Comparison of ENCODE assay signal across 8 cellular contexts in genomic region chr7:91940572-91941341, GRCh38. TPM values are rescaled to one million over a fixed set of nuclear protein-coding genes. Genes with fewer than 3 reads are reported as not detected.
DNase-seq lines count a peak whose midpoint lies in the region; ATAC-seq and TF ChIP-seq lines count a peak whose summit lies in the region.

Gene AKAP9 (plus strand): TSS chr7:91940862. CDS start chr7:91941100, 238 bp downstream.

- 0% methylated on average over 59 of the region's 59 CpGs for WGBS in ectodermal cell, 2 experiments

- peak within 1 kb of the TSS; percentile 92 to 98 for H3K4me3 Mint-ChIP-seq in CD14-positive monocyte
- H3K4me3 Mint-ChIP-seq in activated CD8-positive, alpha-beta T cell treated with anti-CD3 and anti-CD28 coated beads for 36 hours = peak within 1 kb of the TSS; percentile 80

- H3K4me1 ChIP-seq in ectodermal cell (ENCODE audit: control insufficient read depth, insufficient read depth, low read length) = peaks cover 4% of the 10 kb centered on the region

- intact Hi-C loops in CD14-positive monocyte (cut with micrococcal nuclease) = no loop called here
- intact Hi-C loops in activated CD8-positive, alpha-beta T cell treated with anti-CD3 and anti-CD28 coated beads for 36 hours (cut with micrococcal nuclease) = no loop called here

- ATAC-seq in GM19328 (IDR thresholded peaks at IDR 0.05; ENCODE audit: unreplicated experiment) (peak; percentile 93), HG03469 (IDR thresholded peaks at IDR 0.05; ENCODE audit: unreplicated experiment) (peak; percentile 84)
- peak; percentile 93 for ATAC-seq in activated CD8-positive, alpha-beta T cell treated with anti-CD3 and anti-CD28 coated beads for 36 hours

- peaks cover 0 to 1% (median 0%) of the 10 kb centered on the region in 7 donors for H3K9me3 Mint-ChIP-seq in CD14-positive monocyte
- H3K9me3 Mint-ChIP-seq in activated CD8-positive, alpha-beta T cell treated with anti-CD3 and anti-CD28 coated beads for 36 hours = no peaks in the 10 kb centered on the region

- no peaks in the 10 kb centered on the region for H3K9me3 ChIP-seq in ectodermal cell (ENCODE audit: control insufficient read depth, low read length)

- H3K27ac ChIP-seq in ectodermal cell (ENCODE audit: insufficient read depth, low read depth, low read length, poor library complexity, severe bottlenecking) = peak within 1 kb of the TSS; percentile 94

- peak within 1 kb of the TSS; percentile 91 to 99 (median 97) for H3K27ac Mint-ChIP-seq in CD14-positive monocyte
- H3K27ac Mint-ChIP-seq in activated CD8-positive, alpha-beta T cell treated with anti-CD3 and anti-CD28 coated beads for 36 hours = peak within 1 kb of the TSS; percentile 95

- peak; percentile 78 for DNase-seq in CD14-positive monocyte (ENCODE audit: low spot score)
- peak; percentile 93 for DNase-seq in NCI-H748 (lab: John Stamatoyannopoulos, UW; ENCODE audit: unreplicated experiment)
- peak; percentile 94 for DNase-seq in activated CD8-positive, alpha-beta T cell treated with anti-CD3 and anti-CD28 coated beads for 36 hours
- DNase-seq in medulla oblongata (ENCODE audit: extremely low spot score) = peak; percentile 79
- peak; percentile 74 for DNase-seq in stimulated activated CD8-positive, alpha-beta memory T cell treated with anti-CD3 and anti-CD28 coated beads, Interleukin-12 subunit alpha, Interleukin-12 subunit beta, amount 100 ng/mL, for 1 hour (ENCODE audit: low read depth)

- no peaks in the 10 kb centered on the region for H3K36me3 Mint-ChIP-seq in CD14-positive monocyte
- H3K36me3 Mint-ChIP-seq in activated CD8-positive, alpha-beta T cell treated with anti-CD3 and anti-CD28 coated beads for 36 hours (ENCODE audit: low read depth) = no peaks in the 10 kb centered on the region

- CTCF ChIA-PET in activated CD8-positive, alpha-beta T cell treated with anti-CD3 and anti-CD28 coated beads for 36 hours (lab: Charles Lee) = interaction anchor here (0.7 to 3.8 kb wide), 5 partner anchors 13 to 194 kb away, joined by 3 to 19 read pairs (median 3); partner anchors contain the start of gene MTERF1

- no peaks in the 10 kb centered on the region for H3K27me3 ChIP-seq in ectodermal cell (ENCODE audit: control insufficient read depth, insufficient read depth, low read length, poor library complexity, severe bottlenecking)

- H3K4me3 ChIP-seq in ectodermal cell (ENCODE audit: insufficient read depth, low read depth, low read length) = peak within 1 kb of the TSS; percentile 85

- TF ChIP-seq CTCF in CD14-positive monocyte (IDR thresholded peaks at IDR 0.05) = no peak
- TF ChIP-seq CTCF in activated CD8-positive, alpha-beta T cell treated with anti-CD3 and anti-CD28 coated beads for 36 hours (IDR thresholded peaks at IDR 0.05) = no peak

- peaks cover 0 to 12% (median 2%) of the 10 kb centered on the region in 3 donors for H3K27me3 Mint-ChIP-seq in CD14-positive monocyte (ENCODE audit: low read depth in 3 of 3)
- no peaks in the 10 kb centered on the region for H3K27me3 Mint-ChIP-seq in activated CD8-positive, alpha-beta T cell treated with anti-CD3 and anti-CD28 coated beads for 36 hours

- H3K4me1 Mint-ChIP-seq in CD14-positive monocyte = peaks cover 36% of the 10 kb centered on the region
- peaks cover 32% of the 10 kb centered on the region for H3K4me1 Mint-ChIP-seq in activated CD8-positive, alpha-beta T cell treated with anti-CD3 and anti-CD28 coated beads for 36 hours (ENCODE audit: low read depth)

- no peaks in the 10 kb centered on the region for H3K36me3 ChIP-seq in ectodermal cell (ENCODE audit: control insufficient read depth, insufficient read depth, low read length)

- POLR2A ChIA-PET in activated CD8-positive, alpha-beta T cell treated with anti-CD3 and anti-CD28 coated beads for 36 hours (lab: Charles Lee) = interaction anchor here (0.7 to 2.0 kb wide), 9 partner anchors 9 to 851 kb away, joined by 3 to 7 read pairs (median 4); partner anchors contain the start of genes CYP51A1 and GATAD1

RNA-seq across cellular contexts. Expression of gene AKAP9, which starts in this region (rescaled TPM):
- polyA plus RNA-seq in CD14-positive monocyte = 1 to 10 TPM; 1.5 to 7.3 TPM
- 10 to 100 TPM; 24.8 to 28.4 TPM for total RNA-seq in activated CD8-positive, alpha-beta T cell treated with anti-CD3 and anti-CD28 coated beads for 36 hours
- 31.2 TPM for polyA plus RNA-seq in ectodermal cell (2013, experiment 1 of 4)
- 45.1 TPM for polyA plus RNA-seq in ectodermal cell (2013, experiment 2 of 4)
- polyA plus RNA-seq in ectodermal cell (2013, experiment 3 of 4) = 29.7 TPM
- polyA plus RNA-seq in ectodermal cell (2013, experiment 4 of 4) = 43.9 TPM

Comparison
In these comparisons a context has a peak if more than half of its experiments do, and no peak if none do; other contexts are left out.
1. Peak in every context shown above with its lines: DNase-seq, ATAC-seq, H3K4me3 ChIP-seq and H3K27ac ChIP-seq.